18 cellular contexts compared by ENCODE assay signal in genomic region chrX:46917634-46918033, GRCh38.
"Had no signal": no experiment of that assay in that cellular context is flagged by ENCODE, and none has a peak within 500 bp of the region (broad histone marks: within the 10 kb centered on the region; RNA-seq: fewer than 3 reads in every experiment).

No MANE protein-coding gene starts in this region.

- H3K9me3 Mint-ChIP-seq: natural killer cell; stimulated activated naive CD8-positive, alpha-beta T cell treated with anti-CD3 and anti-CD28 coated beads, Interleukin-15, amount 100 ng/mL, for 72 hours had no signal

- H3K27me3 Mint-ChIP-seq: progenitor cell of endocrine pancreas had no signal

- H2AFZ ChIP-seq: neural progenitor cell, parathyroid adenoma had no signal

- H3K36me3 Mint-ChIP-seq: natural killer cell had no signal

- H3K4me3 ChIP-seq: gastrocnemius medialis, lower lobe of right lung, neural progenitor cell, right lobe of liver, suprapubic skin, transverse colon, vagina had no signal

- H3K9me3 ChIP-seq: gastrocnemius medialis, lower lobe of right lung, right lobe of liver, suprapubic skin, transverse colon, vagina had no signal

- DNase-seq: cortex of kidney; gastrocnemius medialis; head of caudate nucleus; left ventricle myocardium superior; lower lobe of right lung; natural killer cell; right lobe of liver; small intestine; stimulated activated CD4-positive, alpha-beta T cell treated with anti-CD3 and anti-CD28 coated beads, Interleukin-15, amount 100 ng/mL, for 24 hours; stimulated activated CD4-positive, alpha-beta T cell treated with anti-CD3 and anti-CD28 coated beads, Interleukin-2, amount 100 ng/mL, for 48 hours; stimulated activated naive CD4-positive, alpha-beta T cell; stimulated activated naive CD8-positive, alpha-beta T cell treated with anti-CD3 and anti-CD28 coated beads, Interleukin-15, amount 100 ng/mL, for 72 hours; transverse colon had no signal

- H3K27ac ChIP-seq: gastrocnemius medialis, lower lobe of right lung, neural progenitor cell, parathyroid adenoma, suprapubic skin, transverse colon, vagina had no signal

- H3K4me1 ChIP-seq: lower lobe of right lung, neural progenitor cell, parathyroid adenoma, vagina had no signal

- H3K36me3 ChIP-seq: gastrocnemius medialis, lower lobe of right lung, right lobe of liver, suprapubic skin, transverse colon, vagina had no signal

- H3K27ac Mint-ChIP-seq: natural killer cell; neural progenitor cell; stimulated activated naive CD8-positive, alpha-beta T cell treated with anti-CD3 and anti-CD28 coated beads, Interleukin-15, amount 100 ng/mL, for 72 hours had no signal

- H3K4me2 ChIP-seq: neural progenitor cell had no signal

- H3K9ac ChIP-seq: neural progenitor cell, parathyroid adenoma had no signal

- H3K27me3 ChIP-seq: neural progenitor cell, right lobe of liver, suprapubic skin, transverse colon, vagina had no signal

- ATAC-seq: gastrocnemius medialis; left ventricle myocardium superior; natural killer cell; stimulated activated naive CD8-positive, alpha-beta T cell treated with anti-CD3 and anti-CD28 coated beads, Interleukin-15, amount 100 ng/mL, for 72 hours had no signal

- H3K4me3 Mint-ChIP-seq: natural killer cell; neural progenitor cell; stimulated activated naive CD8-positive, alpha-beta T cell treated with anti-CD3 and anti-CD28 coated beads, Interleukin-15, amount 100 ng/mL, for 72 hours had no signal
